ENCODE assay signal across 31 cellular contexts in the genomic region with DNA sequence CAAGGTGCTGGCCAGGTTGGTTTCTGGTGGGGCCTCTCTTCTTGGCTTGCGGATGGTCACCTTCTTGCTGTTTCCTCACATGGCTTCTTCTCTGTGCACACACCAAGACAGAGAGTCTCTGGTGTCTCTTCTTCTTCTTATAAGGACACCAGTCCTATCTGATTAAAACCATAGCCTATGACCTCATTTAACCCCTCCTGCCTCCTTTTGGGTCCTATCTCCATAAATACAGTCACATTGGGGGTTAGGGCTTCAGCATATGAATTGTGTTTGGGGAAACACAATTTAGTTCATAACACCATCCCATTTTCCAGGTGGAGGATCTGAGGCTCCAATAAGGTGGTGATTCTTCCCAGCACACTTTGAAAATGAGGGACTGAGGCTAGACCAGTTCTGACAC.
"Had no signal": no experiment of that assay in that cellular context is flagged by ENCODE, and none has a peak within 500 bp of the region (broad histone marks: within the 10 kb centered on the region; RNA-seq: fewer than 3 reads in every experiment).

No MANE protein-coding gene starts in this region.

- H3K27me3 ChIP-seq: body of pancreas, Peyer's patch, SJSA1 had no signal

- H3K36me3 ChIP-seq: Peyer's patch, SJSA1 had no signal

- H3K27ac Mint-ChIP-seq: activated CD4-positive, alpha-beta T cell treated with anti-CD3 and anti-CD28 coated beads, Interleukin-2, amount 10 ng/mL, durations not matched to agents 24 days and 14 days; activated CD8-positive, alpha-beta T cell treated with anti-CD3 and anti-CD28 coated beads for 36 hours; activated naive CD4-positive, alpha-beta T cell treated with anti-CD3 and anti-CD28 coated beads, Interleukin-2, amount 50 U/mL, for 24 hours; activated naive CD8-positive, alpha-beta T cell treated with anti-CD3 and anti-CD28 coated beads, Interleukin-2, amount 10 ng/mL, durations not matched to agents 7 days and 5 days; activated T-cell treated with anti-CD3 and anti-CD28 coated beads, Interleukin-2, amount 50 U/mL, for 24 hours; activated T-helper 2 cell treated with anti-CD3 and anti-CD28 coated beads, Interferon-gamma antibody, Interleukin-2, Interleukin-4, amounts not matched to agents 10 μg/mL and 5 μg/mL and 100 μg/mL, durations not matched to agents 14 hours and 24 hours and 36 hours; T-helper 1 cell treated with Interleukin-12 subunit alpha and Interleukin-12 subunit beta and Interleukin-4 antibody, amounts not matched to agents 30 μg/mL and 1 μg/mL, for 36 hours; T-helper 2 cell treated with Interferon-gamma antibody and Interleukin-4, amounts not matched to agents 5 μg/mL and 100 μg/mL, for 36 hours had no signal

- H3K4me3 ChIP-seq: body of pancreas, Peyer's patch, SJSA1 had no signal

- DNase-seq: activated CD4-positive, alpha-beta T cell treated with anti-CD3 and anti-CD28 coated beads, Interleukin-2, amount 10 ng/mL, durations not matched to agents 24 days and 14 days; activated CD4-positive, alpha-beta T cell treated with anti-CD3 and anti-CD28 coated beads, Interleukin-2, amount 50 U/mL, for 4 hours; activated CD8-positive, alpha-beta T cell treated with anti-CD3 and anti-CD28 coated beads for 36 hours; activated gamma-delta T cell; activated naive CD4-positive, alpha-beta T cell treated with Interleukin-2 at 50 U/mL for 16 hours; activated naive CD8-positive, alpha-beta T cell treated with anti-CD3 and anti-CD28 coated beads, Interleukin-2, amount 10 ng/mL, durations not matched to agents 7 days and 5 days; activated T-cell treated with anti-CD3 and anti-CD28 coated beads, Interleukin-2, amount 50 U/mL, for 24 hours; amygdala; body of pancreas; caudate nucleus; Karpas-422; KBM-7; NCI-H1105; NCI-H1417 treated with DMSO at 0.1 percent for 48 hours; NCI-H1694; NCI-H2029; NCI-H345; NCI-H524 treated with DMSO at 0.1 percent for 48 hours; NK-92 treated with Interleukin-12 subunit alpha and Interleukin-12 subunit beta, amount 100 ng/mL, for 24 hours; PC-3; Peyer's patch; RPMI8226; SHP77 treated with DMSO at 0.1 percent for 48 hours; SK-N-SH had no signal

- H3K4me2 ChIP-seq: SK-N-SH had no signal

- H3K9me3 Mint-ChIP-seq: activated CD4-positive, alpha-beta T cell treated with anti-CD3 and anti-CD28 coated beads, Interleukin-2, amount 10 ng/mL, durations not matched to agents 24 days and 14 days; activated CD8-positive, alpha-beta T cell treated with anti-CD3 and anti-CD28 coated beads for 36 hours; activated naive CD4-positive, alpha-beta T cell treated with anti-CD3 and anti-CD28 coated beads, Interleukin-2, amount 50 U/mL, for 24 hours; activated T-cell treated with anti-CD3 and anti-CD28 coated beads, Interleukin-2, amount 50 U/mL, for 24 hours; activated T-helper 2 cell treated with anti-CD3 and anti-CD28 coated beads, Interferon-gamma antibody, Interleukin-2, Interleukin-4, amounts not matched to agents 10 μg/mL and 5 μg/mL and 100 μg/mL, durations not matched to agents 14 hours and 24 hours and 36 hours; T-helper 1 cell treated with Interleukin-12 subunit alpha and Interleukin-12 subunit beta and Interleukin-4 antibody, amounts not matched to agents 30 μg/mL and 1 μg/mL, for 36 hours; T-helper 2 cell treated with Interferon-gamma antibody and Interleukin-4, amounts not matched to agents 5 μg/mL and 100 μg/mL, for 36 hours had no signal

- H3K9ac ChIP-seq: SK-N-SH had no signal

- H3K27ac ChIP-seq: body of pancreas, Peyer's patch, SJSA1 had no signal

- H3K9me3 ChIP-seq: body of pancreas, Peyer's patch, SK-N-SH had no signal

- FAIRE-seq: astrocyte, TTC549 had no signal

- H3K4me1 Mint-ChIP-seq: activated CD4-positive, alpha-beta T cell treated with anti-CD3 and anti-CD28 coated beads, Interleukin-2, amount 10 ng/mL, durations not matched to agents 24 days and 14 days; activated naive CD4-positive, alpha-beta T cell treated with anti-CD3 and anti-CD28 coated beads, Interleukin-2, amount 50 U/mL, for 24 hours had no signal

- H3K4me1 ChIP-seq: body of pancreas, Peyer's patch had no signal

- H3K27me3 Mint-ChIP-seq: activated naive CD4-positive, alpha-beta T cell treated with anti-CD3 and anti-CD28 coated beads, Interleukin-2, amount 50 U/mL, for 24 hours had no signal

- H3K36me3 Mint-ChIP-seq: activated naive CD8-positive, alpha-beta T cell treated with anti-CD3 and anti-CD28 coated beads, Interleukin-2, amount 10 ng/mL, durations not matched to agents 7 days and 5 days had no signal

- H3K4me3 Mint-ChIP-seq: activated CD4-positive, alpha-beta T cell treated with anti-CD3 and anti-CD28 coated beads, Interleukin-2, amount 10 ng/mL, durations not matched to agents 24 days and 14 days; activated CD8-positive, alpha-beta T cell treated with anti-CD3 and anti-CD28 coated beads for 36 hours; activated naive CD4-positive, alpha-beta T cell treated with anti-CD3 and anti-CD28 coated beads, Interleukin-2, amount 50 U/mL, for 24 hours; activated naive CD8-positive, alpha-beta T cell treated with anti-CD3 and anti-CD28 coated beads, Interleukin-2, amount 10 ng/mL, durations not matched to agents 7 days and 5 days; activated T-cell treated with anti-CD3 and anti-CD28 coated beads, Interleukin-2, amount 50 U/mL, for 24 hours; T-helper 1 cell treated with Interleukin-12 subunit alpha and Interleukin-12 subunit beta and Interleukin-4 antibody, amounts not matched to agents 30 μg/mL and 1 μg/mL, for 36 hours; T-helper 2 cell treated with Interferon-gamma antibody and Interleukin-4, amounts not matched to agents 5 μg/mL and 100 μg/mL, for 36 hours had no signal
